23 cellular contexts compared by ENCODE assay signal in genomic region chr10:87973635-87974034, GRCh38.
DNase-seq lines count a peak whose midpoint lies in the region; ATAC-seq and TF ChIP-seq lines count a peak whose summit lies in the region.
"Had no signal": no experiment of that assay in that cellular context is flagged by ENCODE, and none has a peak within 500 bp of the region (broad histone marks: within the 10 kb centered on the region; RNA-seq: fewer than 3 reads in every experiment).

No MANE protein-coding gene starts in this region.

- no peaks in the 10 kb centered on the region for H3K36me3 ChIP-seq in MG63
- H3K36me3 ChIP-seq: right lobe of liver, tibial artery had no signal

- no peak overlapping the region for H2BK12ac ChIP-seq in H9 (ENCODE audit: insufficient read length, low read depth, low read length)

- H3K4me3 Mint-ChIP-seq in H9 (peak overlapping the region; percentile 41 to 54; a peak in 4 of 5 replicates), natural killer cell (no peak overlapping the region)
- H3K4me3 Mint-ChIP-seq: activated B cell treated with CpG ODN at 0.5 μM for 24 hours; activated naive CD4-positive, alpha-beta T cell treated with anti-CD3 and anti-CD28 coated beads, Interleukin-2, amount 50 U/mL, for 24 hours; activated T-cell treated with anti-CD3 and anti-CD28 coated beads, Interleukin-2, amount 50 U/mL, for 72 hours; brain; IgD-negative memory B cell; naive B cell; T-helper 2 cell treated with Interferon-gamma antibody and Interleukin-4, amounts not matched to agents 5 μg/mL and 100 μg/mL, for 36 hours had no signal

- no peak overlapping the region for H3K23ac ChIP-seq in H9 (ENCODE audit: insufficient read length, low read depth, low read length)

- no peak overlapping the region for H2BK15ac ChIP-seq in H9 (ENCODE audit: low read depth, low read length)

- TF ChIP-seq CTCF in H9 (conservative IDR thresholded peaks at IDR 0.05) (no peak), fibroblast of villous mesenchyme (IDR thresholded peaks at IDR 0.05; ENCODE audit: insufficient read depth, low read depth, low read length) (no peak), natural killer cell (IDR thresholded peaks at IDR 0.05) (no peak)

- intact Hi-C loops in natural killer cell (cut with micrococcal nuclease): no loop called here

- H3K79me1 ChIP-seq in H9 (ENCODE audit: insufficient read depth, low read depth, low read length, poor library complexity, severe bottlenecking): no peaks in the 10 kb centered on the region

- no peak overlapping the region for H3K4ac ChIP-seq in H9 (ENCODE audit: low read depth, low read length)

- H3K4me1 Mint-ChIP-seq in H9: peaks cover 74 to 77% of the 10 kb centered on the region in 2 experiments
- H3K4me1 Mint-ChIP-seq in natural killer cell: peaks cover 0 to 15% of the 10 kb centered on the region in 2 donors

- H3K14ac ChIP-seq in H9 (ENCODE audit: insufficient read depth, low read length): no peak overlapping the region

- ATAC-seq in HG03342 (IDR thresholded peaks at IDR 0.05; ENCODE audit: unreplicated experiment) (no peak), natural killer cell (no peak)
- ATAC-seq: activated T-cell treated with anti-CD3 and anti-CD28 coated beads, Interleukin-2, amount 50 U/mL, for 72 hours; right lobe of liver had no signal

- no peak overlapping the region for H2BK20ac ChIP-seq in H9 (ENCODE audit: low read depth, low read length, poor library complexity, severe bottlenecking)

- no peaks in the 10 kb centered on the region for H3K79me2 ChIP-seq in H9 (ENCODE audit: insufficient read depth, low read length)

- no peak for DNase-seq in H9
- DNase-seq in astrocyte of the hippocampus (ENCODE audit: low read depth, low spot score): peak; percentile 50
- peak; percentile 24 for DNase-seq in fibroblast of villous mesenchyme (ENCODE audit: low read depth)
- peak; percentile 45 for DNase-seq in renal cortical epithelial cell (ENCODE audit: low read depth)
- no peak for DNase-seq in NCI-H1436 treated with DMSO at 0.1 percent for 48 hours (lab: John Stamatoyannopoulos, UW)
- DNase-seq in MG63: no peak
- no peak for DNase-seq in natural killer cell
- DNase-seq: activated B cell treated with CpG ODN at 0.5 μM for 24 hours; activated T-cell treated with anti-CD3 and anti-CD28 coated beads, Interleukin-2, amount 50 U/mL, for 72 hours; cortex of kidney; DMS79 treated with DMSO at 0.1 percent for 48 hours; GOT3; MM.1S; naive B cell; NCI-H146; right lobe of liver; stimulated activated naive CD4-positive, alpha-beta T cell; tibial artery had no signal

- no peak overlapping the region for H4K5ac ChIP-seq in H9 (ENCODE audit: insufficient read length, low read depth, low read length)

- H2AFZ ChIP-seq in H9 (ENCODE audit: low read length): no peak overlapping the region

- peaks cover 12% of the 10 kb centered on the region for H3K4me1 ChIP-seq in H9 (ENCODE audit: insufficient read depth, low read length)

- H3K4me3 ChIP-seq in fibroblast of villous mesenchyme (ENCODE audit: low read depth, low read length) (no peak overlapping the region), MG63 (no peak overlapping the region)
- H3K4me3 ChIP-seq: right lobe of liver, tibial artery had no signal

- H3K9me3 Mint-ChIP-seq in H9 (no peaks in the 10 kb centered on the region), natural killer cell (no peaks in the 10 kb centered on the region)
- H3K9me3 Mint-ChIP-seq: activated B cell treated with CpG ODN at 0.5 μM for 24 hours; activated T-cell treated with anti-CD3 and anti-CD28 coated beads, Interleukin-2, amount 50 U/mL, for 72 hours; brain; IgD-negative memory B cell had no signal

- H3K27ac Mint-ChIP-seq in H9 (peak overlapping the region; percentile 95 to 98 (median 98)), natural killer cell (no peak overlapping the region)
- H3K27ac Mint-ChIP-seq: activated B cell treated with CpG ODN at 0.5 μM for 24 hours; activated naive CD4-positive, alpha-beta T cell treated with anti-CD3 and anti-CD28 coated beads, Interleukin-2, amount 50 U/mL, for 24 hours; activated T-cell treated with anti-CD3 and anti-CD28 coated beads, Interleukin-2, amount 50 U/mL, for 72 hours; brain; IgD-negative memory B cell; T-helper 2 cell treated with Interferon-gamma antibody and Interleukin-4, amounts not matched to agents 5 μg/mL and 100 μg/mL, for 36 hours had no signal

- peaks cover 0 to 5% (median 3%) of the 10 kb centered on the region in 3 experiments; a peak in 3 of 7 replicates for H3K36me3 Mint-ChIP-seq in H9 (ENCODE audit: insufficient read depth in 1 of 3, low read depth in 3 of 3)
- no peaks in the 10 kb centered on the region for H3K36me3 Mint-ChIP-seq in natural killer cell
- H3K36me3 Mint-ChIP-seq: brain, naive B cell had no signal

- no peaks in the 10 kb centered on the region for H4K20me1 ChIP-seq in H9 (ENCODE audit: control insufficient read depth, insufficient read depth, insufficient read length)

- no peak overlapping the region for H3T11ph ChIP-seq in H9 (ENCODE audit: low read length)

- no peaks in the 10 kb centered on the region for H3K23me2 ChIP-seq in H9 (ENCODE audit: insufficient read length, low read depth, low read length, poor library complexity, severe bottlenecking)

- H2BK120ac ChIP-seq in H9 (ENCODE audit: low read depth, low read length, poor library complexity, severe bottlenecking): no peak overlapping the region

- H3K27me3 ChIP-seq in H9 (ENCODE audit: insufficient read depth, low read length) (no peaks in the 10 kb centered on the region), MG63 (no peaks in the 10 kb centered on the region)
- H3K27me3 ChIP-seq: right lobe of liver, tibial artery had no signal

- peak overlapping the region; percentile 49 for H3K27ac ChIP-seq in H9 (ENCODE audit: insufficient read length, low read depth, low read length)
- H3K27ac ChIP-seq: right lobe of liver, tibial artery had no signal

- H3K27me3 Mint-ChIP-seq in H9 (ENCODE audit: low read depth) (no peaks in the 10 kb centered on the region), natural killer cell (ENCODE audit: low read depth in 2 of 2) (no peaks in the 10 kb centered on the region)
- H3K27me3 Mint-ChIP-seq: activated B cell treated with CpG ODN at 0.5 μM for 24 hours; activated naive CD4-positive, alpha-beta T cell treated with anti-CD3 and anti-CD28 coated beads, Interleukin-2, amount 50 U/mL, for 24 hours; brain; IgD-negative memory B cell; naive B cell had no signal

- no peak overlapping the region for H2AK5ac ChIP-seq in H9 (ENCODE audit: insufficient read length, low read length)

- no peak overlapping the region for H3K4me2 ChIP-seq in H9 (ENCODE audit: insufficient read depth, insufficient read length, low read length)

- no peak overlapping the region for H3K18ac ChIP-seq in H9 (ENCODE audit: insufficient read length, low read depth, low read length)

- no peak overlapping the region for H4K8ac ChIP-seq in H9 (replicated peaks; ENCODE audit: insufficient read length, low read depth, low read length)

- H3K9me3 ChIP-seq in H9 (ENCODE audit: control insufficient read depth, low read depth, low read length) (no peaks in the 10 kb centered on the region), MG63 (no peaks in the 10 kb centered on the region)
- H3K9me3 ChIP-seq: right lobe of liver, tibial artery had no signal

- no peak overlapping the region for H3K56ac ChIP-seq in H9 (ENCODE audit: insufficient read length, low read depth, low read length)

- H4K91ac ChIP-seq in H9 (ENCODE audit: insufficient read length, low read depth, low read length): no peak overlapping the region

- H2BK5ac ChIP-seq in H9 (ENCODE audit: insufficient read length, low read length): no peak overlapping the region

- H3K9ac ChIP-seq in H9 (ENCODE audit: extremely low read depth, insufficient read length, low read length): no peak overlapping the region

Comparison
In these comparisons a context has a peak if more than half of its experiments do, and no peak if none do; other contexts are left out.
1. DNase-seq: peak in astrocyte of the hippocampus (single experiment), fibroblast of villous mesenchyme (single experiment) and renal cortical epithelial cell (single experiment); none in H9 (single experiment), NCI-H1436 treated with DMSO at 0.1 percent for 48 hours (single experiment), MG63 (single experiment) and natural killer cell (single experiment).
2. H3K27ac Mint-ChIP-seq: peak in H9 (3 of 3); none in natural killer cell (0 of 2).